1 cellular context compared by ENCODE assay signal in genomic region chr13:42367836-42368235, GRCh38.
A peak's percentile ranks its signal among the peaks of the same experiment; 100 is the strongest.
TF ChIP-seq lines count a peak whose summit lies in the region.

No MANE protein-coding gene starts in this region.

TF ChIP-seq in K562, 482 proteins besides CTCF, POLR2A, EP300 and RAD21 (continues in another document):
- no peak for TF ChIP-seq ARID3A (IDR thresholded peaks at IDR 0.05; ENCODE audit: borderline replicate concordance, low read depth, low read length)
- TF ChIP-seq SUPT5H (IDR thresholded peaks at IDR 0.05), result no peak
- peak; percentile 47; the same call in 1 of the 2 replicates for TF ChIP-seq CEBPB (tag; IDR thresholded peaks at IDR 0.05)
- TF ChIP-seq HNRNPLL (IDR thresholded peaks at IDR 0.05; ENCODE audit: low read depth, low read length, poor library complexity, severe bottlenecking), result no peak
- TF ChIP-seq SPI1 (IDR thresholded peaks at IDR 0.05; ENCODE audit: borderline replicate concordance, low read depth, low read length), result peak; percentile 12; the same call in 1 of the 2 replicates
- TF ChIP-seq CSDE1 (IDR thresholded peaks at IDR 0.05), result no peak
- no peak for TF ChIP-seq CEBPG (CRISPR knock-in tag; IDR thresholded peaks at IDR 0.05)
- TF ChIP-seq CEBPG (tag; conservative IDR thresholded peaks at IDR 0.05 in 1 of 2, IDR thresholded peaks at IDR 0.05 in 1 of 2), result peak; percentile 76 to 83
- no peak for TF ChIP-seq PRDM10 (IDR thresholded peaks at IDR 0.05; ENCODE audit: partially characterized antibody)
- TF ChIP-seq ZNF280B (CRISPR knock-in tag; IDR thresholded peaks at IDR 0.05), result no peak
- TF ChIP-seq PBX2 (CRISPR knock-in tag; IDR thresholded peaks at IDR 0.05; ENCODE audit: low read depth), result no peak
- TF ChIP-seq PBX2 (tag; conservative IDR thresholded peaks at IDR 0.05; ENCODE audit: low read depth), result no peak
- TF ChIP-seq NFXL1 (CRISPR knock-in tag; IDR thresholded peaks at IDR 0.05), result no peak
- TF ChIP-seq NRF1 (conservative IDR thresholded peaks at IDR 0.05 in 1 of 2, IDR thresholded peaks at IDR 0.05 in 1 of 2), result no peak
- no peak for TF ChIP-seq HES1 (IDR thresholded peaks at IDR 0.05; ENCODE audit: low read depth)
- TF ChIP-seq TBP (optimal IDR thresholded peaks at IDR 0.05; ENCODE audit: low read depth, low read length), result no peak
- no peak for TF ChIP-seq HINFP (tag; conservative IDR thresholded peaks at IDR 0.05; ENCODE audit: low read depth)
- peak; percentile 58 for TF ChIP-seq ATF3 (IDR thresholded peaks at IDR 0.05)
- no peak for TF ChIP-seq ATF3 (CRISPR knock-in tag; conservative IDR thresholded peaks at IDR 0.05)
- peak; percentile 20; the same call in 1 of the 2 replicates for TF ChIP-seq VEZF1 (CRISPR knock-in tag; IDR thresholded peaks at IDR 0.05)
- no peak for TF ChIP-seq ZNF232 (CRISPR knock-in tag; IDR thresholded peaks at IDR 0.05)
- TF ChIP-seq SMARCB1 (IDR thresholded peaks at IDR 0.05; ENCODE audit: insufficient read length, low read depth), result no peak
- no peak for TF ChIP-seq ZNF77 (CRISPR knock-in tag; IDR thresholded peaks at IDR 0.05)
- no peak for TF ChIP-seq MIER1 (IDR thresholded peaks at IDR 0.05; ENCODE audit: low read depth)
- TF ChIP-seq SNIP1 (IDR thresholded peaks at IDR 0.05; ENCODE audit: low read depth), result no peak
- TF ChIP-seq PURB (CRISPR knock-in tag; IDR thresholded peaks at IDR 0.05; ENCODE audit: low read depth), result no peak
- TF ChIP-seq TAF9B (IDR thresholded peaks at IDR 0.05; ENCODE audit: partially characterized antibody), result no peak
- no peak for TF ChIP-seq RFX7 (CRISPR knock-in tag; IDR thresholded peaks at IDR 0.05)
- no peak for TF ChIP-seq FOS (IDR thresholded peaks at IDR 0.05; ENCODE audit: extremely low read depth, insufficient read length)
- no peak for TF ChIP-seq KAT8 (IDR thresholded peaks at IDR 0.05; ENCODE audit: low read depth)
- no peak for TF ChIP-seq ZNF121 (CRISPR knock-in tag; conservative IDR thresholded peaks at IDR 0.05)
- no peak for TF ChIP-seq ZNF174 (CRISPR knock-in tag; IDR thresholded peaks at IDR 0.05)
- TF ChIP-seq ZBTB43 (CRISPR knock-in tag; IDR thresholded peaks at IDR 0.05), result no peak
- TF ChIP-seq CBX2 (IDR thresholded peaks at IDR 0.05; ENCODE audit: insufficient read depth, low read length, poor library complexity, severe bottlenecking), result no peak
- no peak for TF ChIP-seq NCOA4 (IDR thresholded peaks at IDR 0.05; ENCODE audit: partially characterized antibody)
- no peak for TF ChIP-seq ID3 (CRISPR knock-in tag; IDR thresholded peaks at IDR 0.05)
- TF ChIP-seq ID3 (tag; IDR thresholded peaks at IDR 0.05), result no peak
- no peak for TF ChIP-seq KLF10 (CRISPR knock-in tag; IDR thresholded peaks at IDR 0.05)
- no peak for TF ChIP-seq ZNF586 (CRISPR knock-in tag; conservative IDR thresholded peaks at IDR 0.05)
- no peak for TF ChIP-seq PCBP2 (IDR thresholded peaks at IDR 0.05; ENCODE audit: low read depth, low read length, poor library complexity, severe bottlenecking)
- TF ChIP-seq MITF (IDR thresholded peaks at IDR 0.05), result no peak
- TF ChIP-seq NR2C1 (IDR thresholded peaks at IDR 0.05), result no peak
- no peak for TF ChIP-seq NR2C1 (tag; IDR thresholded peaks at IDR 0.05)
- no peak for TF ChIP-seq ETS2 (tag; IDR thresholded peaks at IDR 0.05; ENCODE audit: borderline replicate concordance, poor library complexity, severe bottlenecking)
- TF ChIP-seq TRIM28 (IDR thresholded peaks at IDR 0.05), result no peak
- TF ChIP-seq ZBTB8A (IDR thresholded peaks at IDR 0.05; ENCODE audit: partially characterized antibody), result no peak
